ENCODE assay signal across 22 cellular contexts in the genomic region with DNA sequence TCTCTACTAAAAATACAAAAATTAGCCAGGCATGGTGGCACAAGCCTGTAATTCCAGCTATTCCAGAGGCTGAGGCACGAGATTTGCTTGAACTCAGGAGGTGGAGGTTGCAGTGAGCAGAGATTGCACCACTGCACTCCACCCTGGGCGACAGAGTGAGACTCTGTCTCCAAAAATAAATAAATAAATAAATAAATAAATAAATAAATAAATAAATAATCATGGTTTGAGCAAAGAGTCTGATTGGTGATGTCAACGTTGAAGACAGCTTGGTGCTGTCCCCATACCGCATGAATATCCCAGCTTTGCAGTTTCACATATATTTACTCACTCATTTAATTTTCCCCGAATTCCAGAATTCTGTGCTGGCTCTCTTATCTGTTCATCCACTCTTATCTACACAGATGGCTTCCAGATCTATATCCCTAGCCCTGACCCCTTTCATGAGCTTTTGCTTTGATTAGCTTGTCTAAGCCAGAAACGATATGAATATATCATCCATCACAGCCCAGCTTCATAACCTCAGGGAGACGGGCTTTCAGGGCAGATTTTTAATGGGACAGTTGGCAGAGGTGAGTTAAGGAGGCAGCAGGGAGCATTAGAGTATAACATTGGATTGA.
DNase-seq lines count a peak whose midpoint lies in the region; ATAC-seq and TF ChIP-seq lines count a peak whose summit lies in the region.
"Had no signal": no experiment of that assay in that cellular context is flagged by ENCODE, and none has a peak within 500 bp of the region (broad histone marks: within the 10 kb centered on the region; RNA-seq: fewer than 3 reads in every experiment).

No MANE protein-coding gene starts in this region.

- peaks cover 2% of the 10 kb centered on the region for H3K79me1 ChIP-seq in neuronal stem cell (ENCODE audit: low read depth, low read length)

- no peak overlapping the region for H2AFZ ChIP-seq in SK-N-SH (ENCODE audit: low read depth)
- H2AFZ ChIP-seq in neuronal stem cell (ENCODE audit: low read length), result no peak overlapping the region

- POLR2A ChIA-PET in HEK293 (lab: Yijun Ruan, JAX), result no interaction called here
- POLR2A ChIA-PET in SK-N-SH (lab: Yijun Ruan, JAX), result no interaction called here

- H3K14ac ChIP-seq in neuronal stem cell (ENCODE audit: low read length), result no peak overlapping the region

- WGBS in SK-N-SH (ENCODE audit: low lambda C conversion rate), result 15% methylated on average over 7 of the region's 7 CpGs
- 84 to 95% methylated on average over 4 to 6 of the region's 7 CpGs for WGBS in endodermal cell (ENCODE audit: insufficient coverage in 1 of 2, insufficient read length in 1 of 2), 2 experiments
- no CpG with 5 or more reads among the region's 7 CpGs for WGBS in neuronal stem cell (ENCODE audit: extremely low coverage in 2 of 2, insufficient read length in 2 of 2, insufficient replicate concordance in 1 of 2), 2 donors

- H3K9ac ChIP-seq in SK-N-SH (no peak overlapping the region), endodermal cell (ENCODE audit: extremely low read depth, low read length, poor library complexity, severe bottlenecking) (no peak overlapping the region), neuronal stem cell (ENCODE audit: low read depth, low read length, poor library complexity) (no peak overlapping the region)
- H3K9ac ChIP-seq: BLaER1 treated with 17β-estradiol and CSF1 and Interleukin-3, amounts not matched to agents 10 nM and 100 nM had no signal

- no peaks in the 10 kb centered on the region for H3K9me3 ChIP-seq in HEK293 (ENCODE audit: control insufficient read depth, insufficient read depth, low read depth, low read length)
- no peaks in the 10 kb centered on the region for H3K9me3 ChIP-seq in SK-N-SH
- H3K9me3 ChIP-seq in endodermal cell (ENCODE audit: control insufficient read depth, low read length), result no peaks in the 10 kb centered on the region
- no peaks in the 10 kb centered on the region for H3K9me3 ChIP-seq in neuronal stem cell (replicated peaks in 1 of 2; ENCODE audit: control insufficient read depth in 2 of 2, insufficient read depth in 1 of 2, low read depth in 1 of 2, low read length in 2 of 2)
- H3K9me3 ChIP-seq: BLaER1 treated with 17β-estradiol and CSF1 and Interleukin-3, amounts not matched to agents 10 nM and 100 nM had no signal

- no peak overlapping the region for H2BK15ac ChIP-seq in neuronal stem cell (ENCODE audit: low read length)

- no peak for TF ChIP-seq RAD21 in SK-N-SH (IDR thresholded peaks at IDR 0.05; ENCODE audit: low read length)

- no peak overlapping the region for H4K91ac ChIP-seq in neuronal stem cell (ENCODE audit: low read depth, low read length, poor library complexity)

- no peak overlapping the region for H3K4ac ChIP-seq in neuronal stem cell (ENCODE audit: low read length)

- DNase-seq in SK-N-SH (peak; percentile 11), endodermal cell (peak; percentile 9), COLO668 (lab: John Stamatoyannopoulos, UW; ENCODE audit: unreplicated experiment) (no peak), neuronal stem cell (ENCODE audit: low spot score) (no peak)
- DNase-seq: 8988T; AML-193; CD4-positive, alpha-beta T cell; CD8-positive, alpha-beta T cell; COR-L47; DMS 273 treated with DMSO at 0.1 percent for 48 hours; DMS153; DMS53; DND-41; EL; GDM1 had no signal

- no peaks in the 10 kb centered on the region; the same call in 1 of the 2 replicates for H3K27me3 ChIP-seq in SK-N-SH (ENCODE audit: insufficient read depth)
- H3K27me3 ChIP-seq in endodermal cell (ENCODE audit: control insufficient read depth, insufficient read depth, low read length, poor library complexity, severe bottlenecking), result peaks cover 12% of the 10 kb centered on the region
- peaks cover 0 to under 1% (median 0%) of the 10 kb centered on the region in 3 experiments for H3K27me3 ChIP-seq in neuronal stem cell (ENCODE audit: control insufficient read depth in 3 of 3, insufficient read depth in 3 of 3, low read depth in 1 of 3, low read length in 3 of 3)
- H3K27me3 ChIP-seq: BLaER1 treated with 17β-estradiol and CSF1 and Interleukin-3, amounts not matched to agents 10 nM and 100 nM had no signal

- no peaks in the 10 kb centered on the region for H3K9me2 ChIP-seq in SK-N-SH

- TF ChIP-seq CTCF in HEK293 (tag by site-specific recombination; IDR thresholded peaks at IDR 0.05) (no peak), SK-N-SH (IDR thresholded peaks at IDR 0.05) (no peak), endodermal cell (conservative IDR thresholded peaks at IDR 0.05) (no peak)

- no peaks in the 10 kb centered on the region for H3F3A ChIP-seq in SK-N-SH (replicated peaks; ENCODE audit: insufficient read depth)

- no peak overlapping the region for H2BK120ac ChIP-seq in neuronal stem cell (ENCODE audit: low read depth, low read length)

- no peaks in the 10 kb centered on the region for H3K9me3 Mint-ChIP-seq in endodermal cell
- H3K9me3 Mint-ChIP-seq: CD4-positive, alpha-beta T cell; CD8-positive, alpha-beta T cell had no signal

- no peak overlapping the region for H3K27ac Mint-ChIP-seq in endodermal cell
- H3K27ac Mint-ChIP-seq: B cell; CD4-positive, alpha-beta T cell; CD8-positive, alpha-beta T cell had no signal

- H2BK12ac ChIP-seq in neuronal stem cell (ENCODE audit: low read length), result no peak overlapping the region

- H3K4me2 ChIP-seq in SK-N-SH (no peak overlapping the region), neuronal stem cell (ENCODE audit: insufficient read depth, low read length, poor library complexity, severe bottlenecking) (no peak overlapping the region)
- H3K4me2 ChIP-seq: BLaER1 treated with 17β-estradiol and CSF1 and Interleukin-3, amounts not matched to agents 10 nM and 100 nM had no signal

- H3K4me3 ChIP-seq in HEK293 (ENCODE audit: low read depth, low read length) (no peak overlapping the region), SK-N-SH (ENCODE audit: low read depth in 2 of 2, low read length in 1 of 2) (no peak overlapping the region), endodermal cell (ENCODE audit: low read length) (no peak overlapping the region), neuronal stem cell (ENCODE audit: low read length in 2 of 2) (no peak overlapping the region)
- H3K4me3 ChIP-seq: BLaER1 treated with 17β-estradiol and CSF1 and Interleukin-3, amounts not matched to agents 10 nM and 100 nM; GM12878 had no signal

- H3K4me1 Mint-ChIP-seq in endodermal cell, result no peaks in the 10 kb centered on the region
- H3K4me1 Mint-ChIP-seq: B cell had no signal

- H3K36me3 ChIP-seq in HEK293 (ENCODE audit: control insufficient read depth in 2 of 2, insufficient read depth in 1 of 2, low read length in 2 of 2), result no peaks in the 10 kb centered on the region
- H3K36me3 ChIP-seq in SK-N-SH (replicated peaks in 1 of 2; ENCODE audit: control insufficient read depth in 1 of 2, insufficient read depth in 2 of 2, low read length in 1 of 2), result no peaks in the 10 kb centered on the region
- no peaks in the 10 kb centered on the region for H3K36me3 ChIP-seq in endodermal cell (ENCODE audit: control insufficient read depth, insufficient read depth, low read length)
- no peaks in the 10 kb centered on the region for H3K36me3 ChIP-seq in neuronal stem cell (replicated peaks in 1 of 2; ENCODE audit: control insufficient read depth in 2 of 2, insufficient read depth in 2 of 2, low read length in 2 of 2)
- H3K36me3 ChIP-seq: BLaER1 treated with 17β-estradiol and CSF1 and Interleukin-3, amounts not matched to agents 10 nM and 100 nM had no signal

- H3K36me3 Mint-ChIP-seq in endodermal cell (ENCODE audit: low read depth), result no peaks in the 10 kb centered on the region
- H3K36me3 Mint-ChIP-seq: CD8-positive, alpha-beta T cell had no signal

- no peak overlapping the region for H4K8ac ChIP-seq in neuronal stem cell (ENCODE audit: low read depth, low read length)

- H3K18ac ChIP-seq in neuronal stem cell (ENCODE audit: low read length), result no peak overlapping the region

- no peak overlapping the region for H2AK5ac ChIP-seq in neuronal stem cell (ENCODE audit: low read depth, low read length)

- H3K23ac ChIP-seq in neuronal stem cell (ENCODE audit: low read depth, low read length, poor library complexity), result no peak overlapping the region

- no peak overlapping the region for H2BK5ac ChIP-seq in neuronal stem cell (ENCODE audit: low read length)

- H3K27ac ChIP-seq in HEK293 (ENCODE audit: extremely low read depth, low read depth, low read length) (no peak overlapping the region), SK-N-SH (ENCODE audit: low read depth in 2 of 2, low read length in 1 of 2) (no peak overlapping the region), endodermal cell (ENCODE audit: low read depth, low read length) (no peak overlapping the region), neuronal stem cell (replicated peaks; ENCODE audit: low read length) (no peak overlapping the region)
- H3K27ac ChIP-seq: BLaER1 treated with 17β-estradiol and CSF1 and Interleukin-3, amounts not matched to agents 10 nM and 100 nM; C4-2B had no signal

- no peak overlapping the region for H3K4me3 Mint-ChIP-seq in endodermal cell
- H3K4me3 Mint-ChIP-seq: B cell; CD4-positive, alpha-beta T cell; CD8-positive, alpha-beta T cell had no signal

- peaks cover 36% of the 10 kb centered on the region for H3K27me3 Mint-ChIP-seq in endodermal cell (ENCODE audit: insufficient read depth)

- peak in 1 of 2 experiments; percentile 53; a peak in 1 of 4 replicates for TF ChIP-seq EP300 in SK-N-SH (IDR thresholded peaks at IDR 0.05; ENCODE audit: borderline replicate concordance in 1 of 2, low read depth in 1 of 2, low read length in 1 of 2)

- CTCF ChIA-PET in HEK293 (lab: Yijun Ruan, JAX) (no interaction called here), SK-N-SH (lab: Yijun Ruan, JAX) (interaction anchor here (0.6 kb wide), 1 partner anchor 85 kb away, joined by 3 read pairs; no protein-coding TSS in a partner anchor)

- no peaks in the 10 kb centered on the region for H3K79me2 ChIP-seq in SK-N-SH (ENCODE audit: insufficient read depth)

- H3K4me1 ChIP-seq in HEK293 (ENCODE audit: control insufficient read depth, insufficient read depth, low read length) (no peaks in the 10 kb centered on the region), SK-N-SH (ENCODE audit: control insufficient read depth in 1 of 2, insufficient read depth in 2 of 2, low read depth in 1 of 2, low read length in 1 of 2) (no peaks in the 10 kb centered on the region), endodermal cell (ENCODE audit: control insufficient read depth, insufficient read depth, low read length) (no peaks in the 10 kb centered on the region), neuronal stem cell (ENCODE audit: control insufficient read depth in 2 of 2, insufficient read depth in 1 of 2, low read depth in 1 of 2, low read length in 2 of 2) (no peaks in the 10 kb centered on the region)
- H3K4me1 ChIP-seq: BLaER1 treated with 17β-estradiol and CSF1 and Interleukin-3, amounts not matched to agents 10 nM and 100 nM had no signal

- no peaks in the 10 kb centered on the region for H4K20me1 ChIP-seq in SK-N-SH (ENCODE audit: insufficient read depth)
- H4K20me1 ChIP-seq: BLaER1 treated with 17β-estradiol and CSF1 and Interleukin-3, amounts not matched to agents 10 nM and 100 nM had no signal

- no peak for ATAC-seq in GM18520 (IDR thresholded peaks at IDR 0.05; ENCODE audit: unreplicated experiment)
- ATAC-seq in GM18861 (IDR thresholded peaks at IDR 0.05; ENCODE audit: unreplicated experiment), result no peak
- ATAC-seq: CD8-positive, alpha-beta T cell; GM12878 had no signal

TF ChIP-seq in SK-N-SH, 30 proteins besides CTCF, POLR2A, EP300 and RAD21 (continues in another document):
- TF ChIP-seq RCOR1 (IDR thresholded peaks at IDR 0.05; ENCODE audit: low read length) (peak; percentile 59; the same call in 1 of the 2 replicates), RFX5 (IDR thresholded peaks at IDR 0.05; ENCODE audit: low read length) (no peak)

Comparison
In these comparisons a context has a peak if more than half of its experiments do, and no peak if none do; other contexts are left out.
1. DNase-seq: peak in SK-N-SH (single experiment) and endodermal cell (single experiment); none in COLO668 (single experiment) and neuronal stem cell (single experiment).